Comparison of ENCODE assay signal across 8 cellular contexts in the genomic region with DNA sequence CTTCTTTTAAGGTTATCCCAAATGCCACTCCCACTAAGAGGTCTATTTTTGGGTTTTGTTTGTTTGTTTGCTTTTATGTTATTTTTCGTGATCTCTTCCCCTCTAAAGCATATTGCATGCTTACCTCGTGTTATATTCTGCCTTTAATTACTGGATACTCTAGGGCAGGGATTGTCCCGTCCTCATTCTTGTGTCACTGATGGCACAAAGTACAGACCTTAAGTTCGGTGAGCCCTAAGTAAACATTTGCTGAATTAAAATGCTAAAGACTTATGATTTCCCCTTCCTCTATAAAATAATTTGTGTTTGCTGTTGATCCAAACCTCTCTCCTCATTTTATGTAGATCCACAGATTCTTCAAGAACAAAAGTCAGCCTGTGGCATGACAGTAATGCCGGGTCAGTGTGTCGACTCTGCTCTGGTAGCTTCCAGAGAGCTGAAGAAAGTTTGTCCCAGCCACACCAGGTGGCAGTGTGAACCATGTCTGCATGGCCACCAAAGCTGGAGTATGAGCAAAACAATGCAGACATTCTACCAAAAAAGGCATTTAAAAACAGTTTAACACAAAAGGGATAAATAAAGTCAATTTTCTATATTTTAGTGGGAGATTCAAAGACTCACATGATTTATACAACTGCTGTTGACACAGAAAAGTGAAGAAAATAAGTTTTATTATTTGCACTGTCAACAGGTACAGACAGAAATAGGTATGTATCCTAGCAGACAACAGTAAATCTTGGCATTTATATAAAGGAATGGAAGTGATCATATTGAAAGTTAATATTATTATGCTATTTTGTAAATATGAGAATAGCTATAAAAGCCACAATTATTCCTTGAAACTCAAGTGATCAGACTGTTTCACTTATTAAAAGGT.
DNase-seq lines count a peak whose midpoint lies in the region; ATAC-seq lines count a peak whose summit lies in the region.

No MANE protein-coding gene starts in this region.

- ATAC-seq in HG03469 (IDR thresholded peaks at IDR 0.05; ENCODE audit: unreplicated experiment): no peak

- peak; percentile 12 for DNase-seq in stimulated activated CD4-positive, alpha-beta T cell treated with anti-CD3 and anti-CD28 coated beads, Interleukin-15, amount 100 ng/mL, for 24 hours
- DNase-seq in stimulated activated CD4-positive, alpha-beta T cell treated with anti-CD3 and anti-CD28 coated beads, Interleukin-4, amount 100 ng/mL, for 4 hours: no peak
- DNase-seq in Kasumi-1 (lab: John Stamatoyannopoulos, UW) (peak; percentile 33 to 40), iris pigment epithelial cell (ENCODE audit: low read depth) (peak; percentile 29), NCI-H2107 treated with DMSO at 0.1 percent for 48 hours (lab: John Stamatoyannopoulos, UW; ENCODE audit: unreplicated experiment) (no peak), HK-2 (ENCODE audit: unreplicated experiment) (no peak)
- peak; percentile 12 for DNase-seq in activated naive CD4-positive, alpha-beta T cell treated with anti-CD3 and anti-CD28 coated beads, Interleukin-2, amount 50 U/mL, for 16 hours

Comparison
In these comparisons a context has a peak if more than half of its experiments do, and no peak if none do; other contexts are left out.
1. DNase-seq: peak in stimulated activated CD4-positive, alpha-beta T cell treated with anti-CD3 and anti-CD28 coated beads, Interleukin-15, amount 100 ng/mL, for 24 hours (single experiment), Kasumi-1 (2 of 2), activated naive CD4-positive, alpha-beta T cell treated with anti-CD3 and anti-CD28 coated beads, Interleukin-2, amount 50 U/mL, for 16 hours (single experiment) and iris pigment epithelial cell (single experiment); none in stimulated activated CD4-positive, alpha-beta T cell treated with anti-CD3 and anti-CD28 coated beads, Interleukin-4, amount 100 ng/mL, for 4 hours (0 of 2), NCI-H2107 treated with DMSO at 0.1 percent for 48 hours (single experiment) and HK-2 (single experiment).